Comparison of ENCODE assay signal across 23 cellular contexts in the genomic region with DNA sequence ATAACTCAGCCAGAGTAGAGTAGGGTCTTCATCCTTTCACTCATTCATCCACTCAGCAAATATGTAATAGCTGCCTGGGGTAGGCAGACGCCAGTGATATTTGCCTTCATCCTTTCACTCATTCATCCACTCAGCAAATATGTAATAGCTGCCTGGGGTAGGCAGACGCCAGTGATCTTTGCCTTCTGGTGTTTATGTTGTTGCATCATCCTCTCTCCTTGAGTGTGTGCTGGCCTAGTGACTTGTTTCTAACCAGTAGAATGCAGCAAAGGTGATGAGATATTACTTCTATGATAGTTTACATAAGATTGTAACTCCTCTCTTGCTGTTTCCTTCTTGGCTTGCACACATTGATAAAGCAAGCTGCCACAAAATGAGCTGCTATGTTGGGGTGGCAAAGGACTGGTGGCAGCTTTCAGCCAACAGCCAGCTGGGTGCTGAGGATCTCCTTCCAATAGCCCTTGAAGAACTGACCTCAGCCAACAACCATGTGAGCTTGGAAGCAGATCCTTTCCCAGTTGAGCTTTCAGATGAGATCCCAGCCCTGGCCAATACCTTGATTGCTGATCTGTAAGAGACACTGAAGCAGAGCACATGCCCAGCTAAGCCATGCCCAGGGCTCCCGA. TPM values are rescaled to one million over a fixed set of nuclear protein-coding genes. Genes with fewer than 3 reads are reported as not detected.
DNase-seq lines count a peak whose midpoint lies in the region; ATAC-seq, FAIRE-seq and TF ChIP-seq lines count a peak whose summit lies in the region.
"Had no signal": no experiment of that assay in that cellular context is flagged by ENCODE, and none has a peak within 500 bp of the region (broad histone marks: within the 10 kb centered on the region; RNA-seq: fewer than 3 reads in every experiment).

No MANE protein-coding gene starts in this region.

- no peaks in the 10 kb centered on the region for H3K27me3 ChIP-seq in GM23248 (replicated peaks; ENCODE audit: insufficient read depth)
- no peaks in the 10 kb centered on the region for H3K27me3 ChIP-seq in K562 (ENCODE audit: control insufficient read depth in 2 of 2, insufficient read depth in 2 of 2, low read length in 2 of 2)
- H3K27me3 ChIP-seq in hepatocyte, result no peaks in the 10 kb centered on the region

- no peaks in the 10 kb centered on the region for H3F3A ChIP-seq in GM23248 (ENCODE audit: insufficient read depth)

- no peaks in the 10 kb centered on the region for H3K36me3 ChIP-seq in GM23248 (ENCODE audit: low read depth)
- no peaks in the 10 kb centered on the region for H3K36me3 ChIP-seq in K562 (ENCODE audit: control insufficient read depth, insufficient read depth, low read length)
- no peaks in the 10 kb centered on the region for H3K36me3 ChIP-seq in hepatocyte (replicated peaks; ENCODE audit: insufficient read depth, low read depth)

- H3K79me2 ChIP-seq in GM23248 (ENCODE audit: insufficient read depth), result no peaks in the 10 kb centered on the region
- no peaks in the 10 kb centered on the region for H3K79me2 ChIP-seq in K562 (ENCODE audit: control insufficient read depth, insufficient read depth, low read length)
- H3K79me2 ChIP-seq in hepatocyte, result no peaks in the 10 kb centered on the region

- H4K20me1 ChIP-seq in GM23248 (ENCODE audit: insufficient read depth) (no peaks in the 10 kb centered on the region), K562 (replicated peaks; ENCODE audit: control insufficient read depth, insufficient read depth, low read length) (no peaks in the 10 kb centered on the region), hepatocyte (ENCODE audit: insufficient read depth, poor library complexity, severe bottlenecking) (no peaks in the 10 kb centered on the region)

- no peak overlapping the region for H3K27ac ChIP-seq in GM23248
- H3K27ac ChIP-seq in K562 (ENCODE audit: extremely low read depth, low read depth, low read length), result no peak overlapping the region
- H3K27ac ChIP-seq in hepatocyte, result peak overlapping the region; percentile 66
- H3K27ac ChIP-seq: HL-60, KMS-11, SK-N-MC had no signal

- intact Hi-C loops in K562 (cut with micrococcal nuclease), result loop anchor here (10.0 kb wide), 1 partner anchor 1594 kb away; no protein-coding TSS in a partner anchor

- CTCF ChIA-PET in K562 (lab: Yijun Ruan, JAX; ENCODE audit: low intra/inter-chr PET ratio), result no interaction called here

- H3K4me2 ChIP-seq in GM23248 (ENCODE audit: unreplicated experiment), result no peak overlapping the region
- H3K4me2 ChIP-seq in K562 (ENCODE audit: insufficient read depth, low read length), result no peak overlapping the region
- no peak overlapping the region for H3K4me2 ChIP-seq in hepatocyte
- H3K4me2 ChIP-seq: KMS-11 had no signal

- H3K9me1 ChIP-seq in K562 (ENCODE audit: control insufficient read depth, insufficient read depth, low read length), result no peaks in the 10 kb centered on the region

- no peak for TF ChIP-seq POLR2A in K562 (conservative IDR thresholded peaks at IDR 0.05)

- peak; percentile 86 for ATAC-seq in K562
- no peak for ATAC-seq in HG02938 (IDR thresholded peaks at IDR 0.05; ENCODE audit: unreplicated experiment)
- ATAC-seq: GM12878 had no signal

- H3K4me3 Mint-ChIP-seq in type B pancreatic cell, result no peak overlapping the region
- H3K4me3 Mint-ChIP-seq: B cell had no signal

- H3K4me1 Mint-ChIP-seq in type B pancreatic cell (ENCODE audit: unreplicated experiment), result no peaks in the 10 kb centered on the region
- H3K4me1 Mint-ChIP-seq: B cell had no signal

- BruUV-seq in K562 (replicated peaks; lab: Mats Ljungman, UMichigan), result no TSS peak

- 0 out of 2 replicates have a peak, but pooled peaks cover 5% of the 10 kb centered on the region for H3K4me1 ChIP-seq in GM23248 (ENCODE audit: insufficient read depth)
- H3K4me1 ChIP-seq in K562 (replicated peaks in 1 of 2; ENCODE audit: control insufficient read depth in 2 of 2, insufficient read depth in 2 of 2, low read length in 2 of 2), result no peaks in the 10 kb centered on the region
- no peaks in the 10 kb centered on the region for H3K4me1 ChIP-seq in hepatocyte (ENCODE audit: insufficient read depth)

- TF ChIP-seq EP300 in K562 (IDR thresholded peaks at IDR 0.05; ENCODE audit: low read length), result no peak

- H3K4me3 ChIP-seq in GM23248 (no peak overlapping the region), K562 (no peak overlapping the region), hepatocyte (no peak overlapping the region)
- H3K4me3 ChIP-seq: GM12878, SK-N-MC had no signal

- H3K9ac ChIP-seq in GM23248 (no peak overlapping the region), K562 (ENCODE audit: insufficient read depth in 1 of 2, low read depth in 2 of 2, low read length in 2 of 2) (no peak overlapping the region)
- H3K9ac ChIP-seq: KMS-11 had no signal

- H3K27ac Mint-ChIP-seq in type B pancreatic cell, result no peak overlapping the region
- H3K27ac Mint-ChIP-seq: B cell had no signal

- H2AFZ ChIP-seq in GM23248 (peak overlapping the region; percentile 26; the same call in 1 of the 2 replicates), K562 (ENCODE audit: low read depth, low read length) (no peak overlapping the region), hepatocyte (no peak overlapping the region)

- 0 out of 4 replicates have a peak, but pooled peaks of 1 of the 2 experiments have one; percentile 2 for TF ChIP-seq RAD21 in K562 (CRISPR knock-in tag; conservative IDR thresholded peaks at IDR 0.05 in 1 of 2, IDR thresholded peaks at IDR 0.05 in 1 of 2)

- in situ Hi-C loops in GM23248 (cut with MboI) (no loop called here), K562 (cut with MboI) (loop anchor here (10.0 kb wide), 1 partner anchor 726 kb away; no protein-coding TSS in a partner anchor)

- no peaks in the 10 kb centered on the region for H3K9me3 Mint-ChIP-seq in type B pancreatic cell

- POLR2A ChIA-PET in K562 (lab: Yijun Ruan, JAX), result interaction anchor here (0.6 to 1.9 kb wide), 4 partner anchors 9 to 77 kb away, joined by 4 to 5 read pairs (median 4); no protein-coding TSS in a partner anchor

- TF ChIP-seq CTCF in K562 (IDR thresholded peaks at IDR 0.05 in 2 of 3, conservative IDR thresholded peaks at IDR 0.05 in 1 of 3; ENCODE audit: insufficient read depth in 2 of 3, low read depth in 1 of 3, low read length in 3 of 3) (no peak), hepatocyte (IDR thresholded peaks at IDR 0.05; ENCODE audit: poor library complexity) (no peak), type B pancreatic cell (conservative IDR thresholded peaks at IDR 0.05) (no peak)

- no peaks in the 10 kb centered on the region for H3K36me3 Mint-ChIP-seq in type B pancreatic cell

- no peaks in the 10 kb centered on the region for H3K27me3 Mint-ChIP-seq in type B pancreatic cell
- H3K27me3 Mint-ChIP-seq: B cell had no signal

- WGBS in GM23248 (ENCODE audit: low coverage in 1 of 2, low lambda C conversion rate in 2 of 2, missing lambda C conversion rate in 2 of 2), 2 experiments, result 36 to 45% methylated on average over 3 of the region's 3 CpGs
- 8% methylated on average over 3 of the region's 3 CpGs for WGBS in K562 (ENCODE audit: insufficient coverage, low coverage, missing lambda C conversion rate)
- WGBS in hepatocyte (ENCODE audit: low lambda C conversion rate, missing lambda C conversion rate), result 51% methylated on average over 3 of the region's 3 CpGs

- no peaks in the 10 kb centered on the region for H3K9me3 ChIP-seq in GM23248 (ENCODE audit: low read depth)
- H3K9me3 ChIP-seq in K562 (replicated peaks; ENCODE audit: control insufficient read depth, insufficient read depth, low read depth, low read length), result no peaks in the 10 kb centered on the region
- H3K9me3 ChIP-seq in hepatocyte (ENCODE audit: low read depth), result no peaks in the 10 kb centered on the region

- DNase-seq in NCI-H2171 treated with DMSO at 0.1 percent for 48 hours (lab: John Stamatoyannopoulos, UW) (peak; percentile 2), NCI-H2171 (lab: John Stamatoyannopoulos, UW) (no peak), GM23248 (peak; percentile 37), K562 (ENCODE audit: extremely low read depth in 1 of 4, low spot score in 3 of 4) (no peak), hepatocyte (ENCODE audit: low spot score) (peak; percentile 53), type B pancreatic cell (ENCODE audit: extremely low spot score, unreplicated experiment) (no peak), C1 segment of cervical spinal cord (lab: John Stamatoyannopoulos, UW) (no peak)
- DNase-seq: 8988T, DMS79 treated with DMSO at 0.1 percent for 48 hours, H7, NCI-H1092 treated with DMSO at 0.1 percent for 48 hours, NCI-H1436 treated with DMSO at 0.1 percent for 48 hours, NCI-H1930, NCI-H446, NCI-H526, Right ventricle myocardium superior, SW 1271 had no signal

- no peak for FAIRE-seq in K562 (lab: Jason Lieb, UNC)
- FAIRE-seq: GM12878 had no signal

- no peaks in the 10 kb centered on the region for H3K9me2 ChIP-seq in GM23248 (ENCODE audit: insufficient read depth)
- H3K9me2 ChIP-seq in hepatocyte (replicated peaks; ENCODE audit: insufficient read depth), result no peaks in the 10 kb centered on the region

RNA-seq across cellular contexts. Expression of a gene that starts 23.2 kb away (rescaled TPM):
- 145 and 159 TPM in 2 replicates for total RNA-seq in GM23248 (2014; rRNA removed; shearing (Covaris generic))
- polyA plus RNA-seq in GM23248 (2016; fragmentation: Nextera tagmentation; extraction: Ambion mirVana) (130 and 133 TPM in 2 replicates), K562 (2011; rRNA removed) (189 and 191 TPM in 2 replicates), K562 (2014; fragmentation: Illumina TruSeq; extraction: Trizol) (224 and 243 TPM in 2 replicates), K562 (2014; fragmentation: Nextera tagmentation; extraction: Ambion mirVana) (10 to 100 TPM; 68.5 to 68.6 TPM), K562 (2014; rRNA removed) (133 and 148 TPM in 2 replicates), hepatocyte (32.8 and 33.5 TPM in 2 replicates)
- 24.4 and 41.1 TPM in 2 replicates for total RNA-seq in K562 (2011; cell fraction: chromatin; rRNA removed; ENCODE audit: low replicate concordance)
- 26.7 and 34.1 TPM in 2 replicates for total RNA-seq in K562 (2011; cell fraction: nucleolus; rRNA removed)
- total RNA-seq in K562 (2011; cell fraction: nucleoplasm; rRNA removed), result 43.8 and 76.6 TPM in 2 replicates
- total RNA-seq in K562 (2014; rRNA removed) (94.4 and 128 TPM in 2 replicates), K562 (2014; rRNA removed; fragmentation: Illumina TruSeq; extraction: Trizol) (156 and 189 TPM in 2 replicates), K562 (2015; rRNA removed; fragmentation: Illumina TruSeq; extraction: Trizol) (154 and 159 TPM in 2 replicates), K562 (2021) (236 and 261 TPM in 2 replicates), hepatocyte (108 and 131 TPM in 2 replicates), type B pancreatic cell (ENCODE audit: low replicate concordance) (104 and 110 TPM in 2 replicates)
- 69.3 and 142 TPM in 2 replicates for polyA plus RNA-seq in K562 (2011; cell fraction: cytosol; rRNA removed)
- 61.0 and 67.9 TPM in 2 replicates for polyA plus RNA-seq in K562 (2011; cell fraction: nucleus; rRNA removed)
- polyA plus RNA-seq in K562 (2012), result 190 and 199 TPM in 2 replicates
- polyA minus RNA-seq in K562 (2011; rRNA and poly(A)+ RNA removed), result 247 and 299 TPM in 2 replicates
- 168 and 172 TPM in 2 replicates for polyA minus RNA-seq in K562 (2011; cell fraction: cytosol; rRNA and poly(A)+ RNA removed)
- polyA minus RNA-seq in K562 (2011; cell fraction: nucleus; rRNA and poly(A)+ RNA removed), result 70.3 and 88.3 TPM in 2 replicates

Comparison
In these comparisons a context has a peak if more than half of its experiments do, and no peak if none do; other contexts are left out.
1. DNase-seq: peak in NCI-H2171 treated with DMSO at 0.1 percent for 48 hours (single experiment), GM23248 (single experiment) and hepatocyte (single experiment); none in NCI-H2171 (single experiment), K562 (0 of 4), type B pancreatic cell (single experiment) and C1 segment of cervical spinal cord (0 of 14).